19 cellular contexts compared by ENCODE assay signal in genomic region chr2:178266445-178266844, GRCh38.
A peak's percentile ranks its signal among the peaks of the same experiment; 100 is the strongest.
DNase-seq lines count a peak whose midpoint lies in the region; ATAC-seq and TF ChIP-seq lines count a peak whose summit lies in the region.
"Had no signal": no experiment of that assay in that cellular context is flagged by ENCODE, and none has a peak within 500 bp of the region (broad histone marks: within the 10 kb centered on the region; RNA-seq: fewer than 3 reads in every experiment).

No MANE protein-coding gene starts in this region.

- H3K4me1 Mint-ChIP-seq in activated CD4-positive, alpha-beta memory T cell treated with anti-CD3 and anti-CD28 coated beads for 36 hours (ENCODE audit: low read depth): no peaks in the 10 kb centered on the region
- H3K4me1 Mint-ChIP-seq: CD14-positive monocyte, T-helper 17 cell had no signal

- peak overlapping the region; percentile 84 for H3K27ac ChIP-seq in psoas muscle
- H3K27ac ChIP-seq: SJCRH30 had no signal

- no peaks in the 10 kb centered on the region for H3K36me3 Mint-ChIP-seq in activated CD4-positive, alpha-beta memory T cell treated with anti-CD3 and anti-CD28 coated beads for 36 hours
- H3K36me3 Mint-ChIP-seq: CD14-positive monocyte had no signal

- intact Hi-C loops in psoas muscle (cut with DNase I): no loop called here
- intact Hi-C loops in activated CD4-positive, alpha-beta memory T cell treated with anti-CD3 and anti-CD28 coated beads for 36 hours (cut with micrococcal nuclease): no loop called here

- peak; percentile 52 for ATAC-seq in GM18867 (IDR thresholded peaks at IDR 0.05; ENCODE audit: unreplicated experiment)
- no peak for ATAC-seq in psoas muscle
- ATAC-seq: T-helper 17 cell had no signal

- CTCF ChIA-PET in activated CD4-positive, alpha-beta memory T cell treated with anti-CD3 and anti-CD28 coated beads for 36 hours (lab: Charles Lee): no interaction called here

- POLR2A ChIA-PET in activated CD4-positive, alpha-beta memory T cell treated with anti-CD3 and anti-CD28 coated beads for 36 hours (lab: Charles Lee): no interaction called here

- H3K27ac Mint-ChIP-seq in activated CD4-positive, alpha-beta memory T cell treated with anti-CD3 and anti-CD28 coated beads for 36 hours: no peak overlapping the region
- H3K27ac Mint-ChIP-seq: CD14-positive monocyte, HFFc6, T-helper 17 cell had no signal

- H3K4me3 ChIP-seq in Jurkat, Clone E6-1 (ENCODE audit: low read length): no peak overlapping the region
- peak overlapping the region; percentile 68 for H3K4me3 ChIP-seq in psoas muscle
- H3K4me3 ChIP-seq: SJCRH30 had no signal

- DNase-seq in Jurkat, Clone E6-1 (ENCODE audit: low read depth, low spot score): peak; percentile 37
- DNase-seq in RPMI8226 (peak; percentile 85), psoas muscle (no peak), epidermal melanocyte (ENCODE audit: insufficient read length, low spot score) (no peak)
- DNase-seq in NK-92 treated with Interleukin-12 subunit alpha and Interleukin-12 subunit beta, amount 100 ng/mL, for 24 hours (lab: John Stamatoyannopoulos, UW): no peak
- DNase-seq in stimulated activated CD4-positive, alpha-beta T cell treated with anti-CD3 and anti-CD28 coated beads, Interleukin-12 subunit alpha, Interleukin-12 subunit beta, amount 100 ng/mL, for 4 hours: no peak
- no peak for DNase-seq in activated CD4-positive, alpha-beta memory T cell treated with anti-CD3 and anti-CD28 coated beads for 36 hours
- DNase-seq: ACHN, AML-193, DMS53, HFFc6, IMR-90, MV-4-11, NCI-H1417, NCI-H1930, T-helper 17 cell had no signal

- no peaks in the 10 kb centered on the region for H3K27me3 ChIP-seq in psoas muscle (ENCODE audit: insufficient read depth in 3 of 3, low read length in 2 of 3)
- H3K27me3 ChIP-seq: SJCRH30 had no signal

- H3K27me3 Mint-ChIP-seq in activated CD4-positive, alpha-beta memory T cell treated with anti-CD3 and anti-CD28 coated beads for 36 hours: peaks cover 1% of the 10 kb centered on the region

- no peaks in the 10 kb centered on the region for H3K9me3 ChIP-seq in psoas muscle
- H3K9me3 ChIP-seq: SJCRH30 had no signal

- peaks cover 64% of the 10 kb centered on the region for H3K4me1 ChIP-seq in psoas muscle

- WGBS in psoas muscle, 3 donors: 70 to 89% (median 76%) methylated on average over 5 of the region's 5 CpGs

- no peak for TF ChIP-seq CTCF in psoas muscle (IDR thresholded peaks at IDR 0.05)

- H3K36me3 ChIP-seq in psoas muscle (ENCODE audit: insufficient read depth in 1 of 2, low read depth in 1 of 2): no peaks in the 10 kb centered on the region
- H3K36me3 ChIP-seq: SJCRH30 had no signal

- H3K4me3 Mint-ChIP-seq in activated CD4-positive, alpha-beta memory T cell treated with anti-CD3 and anti-CD28 coated beads for 36 hours: no peak overlapping the region
- H3K4me3 Mint-ChIP-seq: CD14-positive monocyte, HFFc6, T-helper 17 cell had no signal

- no peaks in the 10 kb centered on the region for H3K9me3 Mint-ChIP-seq in activated CD4-positive, alpha-beta memory T cell treated with anti-CD3 and anti-CD28 coated beads for 36 hours
- H3K9me3 Mint-ChIP-seq: CD14-positive monocyte, HFFc6 had no signal

Comparison
In these comparisons a context has a peak if more than half of its experiments do, and no peak if none do; other contexts are left out.
1. DNase-seq: peak in Jurkat, Clone E6-1 (single experiment) and RPMI8226 (single experiment); none in psoas muscle (0 of 2), NK-92 treated with Interleukin-12 subunit alpha and Interleukin-12 subunit beta, amount 100 ng/mL, for 24 hours (single experiment), stimulated activated CD4-positive, alpha-beta T cell treated with anti-CD3 and anti-CD28 coated beads, Interleukin-12 subunit alpha, Interleukin-12 subunit beta, amount 100 ng/mL, for 4 hours (single experiment), epidermal melanocyte (single experiment) and activated CD4-positive, alpha-beta memory T cell treated with anti-CD3 and anti-CD28 coated beads for 36 hours (single experiment).